21 cellular contexts compared by ENCODE assay signal in the genomic region with DNA sequence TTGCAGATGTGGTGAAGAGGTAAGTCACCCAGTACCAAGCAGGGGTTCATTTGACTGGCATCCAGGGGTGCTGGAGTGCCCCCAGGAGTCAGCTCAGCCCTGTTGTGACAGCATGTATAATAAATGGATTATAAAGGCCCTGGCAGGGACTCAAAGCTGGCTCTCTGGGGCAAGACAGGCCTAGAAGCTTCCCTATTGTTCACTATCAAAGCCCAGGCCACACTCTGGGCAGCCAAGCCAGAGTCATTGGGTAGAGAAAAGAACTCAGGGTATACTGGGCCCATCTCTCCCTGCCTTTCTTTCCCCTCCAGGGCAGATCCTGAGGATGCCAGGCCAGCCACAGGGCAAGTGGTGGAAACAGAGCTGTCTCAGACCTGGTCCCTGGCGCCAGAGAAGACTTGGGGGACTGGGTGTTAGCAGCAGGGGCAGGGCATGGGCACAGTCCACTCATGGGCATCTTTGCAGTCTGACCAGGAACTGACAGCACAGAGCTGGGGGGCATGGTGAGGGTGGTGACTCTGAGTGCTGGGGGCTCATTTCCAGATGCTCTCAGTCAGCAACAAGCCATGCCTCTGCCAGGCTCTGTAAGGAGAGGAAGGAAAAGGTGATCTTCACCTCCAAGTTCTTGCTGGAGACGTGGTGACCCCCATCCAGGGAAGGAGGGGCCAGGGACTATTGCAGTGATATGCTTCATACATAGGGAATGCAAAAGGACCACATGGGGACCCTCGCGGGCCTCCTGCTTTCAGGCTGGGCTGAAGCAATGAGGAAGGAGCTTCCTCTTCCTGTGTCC. TPM values are rescaled to one million over a fixed set of nuclear protein-coding genes. Genes with fewer than 3 reads are reported as not detected.
DNase-seq lines count a peak whose midpoint lies in the region; ATAC-seq and TF ChIP-seq lines count a peak whose summit lies in the region.
"Had no signal": no experiment of that assay in that cellular context is flagged by ENCODE, and none has a peak within 500 bp of the region (broad histone marks: within the 10 kb centered on the region; RNA-seq: fewer than 3 reads in every experiment).

No MANE protein-coding gene starts in this region.

- H3K27me3 ChIP-seq in WERI-Rb-1 (ENCODE audit: insufficient read depth, low read depth, severe bottlenecking), result no peaks in the 10 kb centered on the region
- no peaks in the 10 kb centered on the region for H3K27me3 ChIP-seq in layer of hippocampus (ENCODE audit: control insufficient read depth, insufficient read depth, low read length)
- no peaks in the 10 kb centered on the region for H3K27me3 ChIP-seq in spleen (replicated peaks in 1 of 7)
- no peaks in the 10 kb centered on the region for H3K27me3 ChIP-seq in tibial nerve

- ATAC-seq in activated CD4-positive, CD25-positive, alpha-beta regulatory T cell treated with anti-CD3 and anti-CD28 coated beads, Interleukin-2, amount 50 U/mL, for 24 hours, result no peak
- ATAC-seq: PC-3 had no signal

- no peaks in the 10 kb centered on the region for H3K9me3 ChIP-seq in WERI-Rb-1 (ENCODE audit: severe bottlenecking)
- H3K9me3 ChIP-seq in spleen, result no peaks in the 10 kb centered on the region
- no peaks in the 10 kb centered on the region for H3K9me3 ChIP-seq in tibial nerve

- no peak for TF ChIP-seq POLR2A in spleen (IDR thresholded peaks at IDR 0.05)
- TF ChIP-seq POLR2A in tibial nerve (IDR thresholded peaks at IDR 0.05), result no peak

- H3K4me3 ChIP-seq in WERI-Rb-1 (ENCODE audit: low read depth, low read length), result no peak overlapping the region
- H3K4me3 ChIP-seq in spleen, result no peak overlapping the region
- H3K4me3 ChIP-seq in tibial nerve, result no peak overlapping the region

- TF ChIP-seq EP300 in tibial nerve (IDR thresholded peaks at IDR 0.05), result no peak

- TF ChIP-seq CTCF in WERI-Rb-1 (IDR thresholded peaks at IDR 0.05; ENCODE audit: low read depth, low read length) (no peak), spleen (IDR thresholded peaks at IDR 0.05 in 8 of 11, conservative IDR thresholded peaks at IDR 0.05 in 3 of 11) (no peak), tibial nerve (IDR thresholded peaks at IDR 0.05) (no peak)

- H3K27ac ChIP-seq in WERI-Rb-1 (peak overlapping the region; percentile 90), layer of hippocampus (ENCODE audit: low read depth, low read length) (peak overlapping the region; percentile 5), spleen (no peak overlapping the region), tibial nerve (no peak overlapping the region)
- H3K27ac ChIP-seq: 22Rv1, C4-2B, KMS-11, RWPE1 had no signal

- H3K4me1 ChIP-seq in spleen (no peaks in the 10 kb centered on the region), tibial nerve (no peaks in the 10 kb centered on the region)

- DNase-seq in activated CD4-positive, CD25-positive, alpha-beta regulatory T cell treated with anti-CD3 and anti-CD28 coated beads, Interleukin-2, amount 50 U/mL, for 72 hours, result peak; percentile 21
- DNase-seq in WERI-Rb-1 (no peak), spleen (peak; percentile 55), COR-L47 (lab: John Stamatoyannopoulos, UW) (no peak), tibial nerve (ENCODE audit: low spot score in 2 of 2) (no peak)
- no peak for DNase-seq in activated CD4-positive, CD25-positive, alpha-beta regulatory T cell (lab: John Stamatoyannopoulos, UW)
- DNase-seq: AML-193, DMS79 treated with DMSO at 0.1 percent for 48 hours, GOT3, NCI-H1436, NCI-H1930, NCI-H345, NCI-H526, PC-3, SIG-M5 had no signal

- H3K36me3 ChIP-seq in WERI-Rb-1 (peaks cover 45% of the 10 kb centered on the region), spleen (no peaks in the 10 kb centered on the region), tibial nerve (no peaks in the 10 kb centered on the region)

- WGBS in spleen, 5 donors, result 36 to 74% (median 59%) methylated on average over 3 to 4 of the region's 4 CpGs
- 59 to 77% methylated on average over 4 of the region's 4 CpGs for WGBS in tibial nerve, 2 donors

- intact Hi-C loops in spleen (cut with DNase I; ENCODE audit: low total_unique reads), result no loop called here

RNA-seq across cellular contexts. Expression of gene RBP3, which starts 11.7 kb away (rescaled TPM):
- not detected for total RNA-seq in spleen
- polyA plus RNA-seq in spleen, result not detected
- total RNA-seq in tibial nerve, result not detected
- total RNA-seq: PC-3 had no signal

RNA-seq across cellular contexts. Expression of gene ZNF488, which starts 24.3 kb away (rescaled TPM):
- total RNA-seq in spleen, result under 1 TPM in 3 of 7 donors, not detected in 4; 0.09 to 0.26 (median 0.13) TPM
- polyA plus RNA-seq in spleen, result under 1 TPM in 1 of 3 donors, not detected in 2; 0.02 TPM
- 1 to 10 TPM in 2 of 4 donors, under 1 TPM in 1, not detected in 1; 0.59 to 1.1 (median 1.0) TPM for total RNA-seq in tibial nerve

RNA-seq across cellular contexts. Expression of gene GDF2, which starts 37.6 kb away (rescaled TPM):
- total RNA-seq in spleen (not detected), tibial nerve (not detected)
- not detected for polyA plus RNA-seq in spleen
- total RNA-seq: PC-3 had no signal

RNA-seq across cellular contexts. Expression of gene GDF10, which starts 59.8 kb away (rescaled TPM):
- under 1 TPM in 4 of 7 donors, not detected in 3; 0.19 to 0.30 (median 0.21) TPM for total RNA-seq in spleen
- polyA plus RNA-seq in spleen, result under 1 TPM; 0.02 to 0.35 (median 0.12) TPM
- 10 to 100 TPM; 10.2 to 48.2 (median 22.9) TPM for total RNA-seq in tibial nerve
- total RNA-seq: PC-3 had no signal

Comparison
In these comparisons a context has a peak if more than half of its experiments do, and no peak if none do; other contexts are left out.
1. DNase-seq: peak in activated CD4-positive, CD25-positive, alpha-beta regulatory T cell treated with anti-CD3 and anti-CD28 coated beads, Interleukin-2, amount 50 U/mL, for 72 hours (single experiment) and spleen (single experiment); none in WERI-Rb-1 (single experiment), COR-L47 (single experiment), activated CD4-positive, CD25-positive, alpha-beta regulatory T cell (0 of 4) and tibial nerve (0 of 2).
2. H3K27ac ChIP-seq: peak in WERI-Rb-1 (single experiment) and layer of hippocampus (single experiment); none in spleen (0 of 8) and tibial nerve (0 of 4).